Comparison of ENCODE assay signal across 21 cellular contexts in genomic region chr6:36925809-36926208, GRCh38. TPM values are rescaled to one million over a fixed set of nuclear protein-coding genes. Genes with fewer than 3 reads are reported as not detected.
DNase-seq lines count a peak whose midpoint lies in the region; ATAC-seq and TF ChIP-seq lines count a peak whose summit lies in the region.
"Had no signal": no experiment of that assay in that cellular context is flagged by ENCODE, and none has a peak within 500 bp of the region (broad histone marks: within the 10 kb centered on the region; RNA-seq: fewer than 3 reads in every experiment).

No MANE protein-coding gene starts in this region.

- H3K27ac Mint-ChIP-seq in T-cell: peak overlapping the region; percentile 34 to 57
- H3K27ac Mint-ChIP-seq in activated naive CD8-positive, alpha-beta T cell treated with anti-CD3 and anti-CD28 coated beads, Interleukin-2, amount 50 U/mL, for 24 hours: peak overlapping the region; percentile 62
- H3K27ac Mint-ChIP-seq: endodermal cell had no signal

- H3K4me1 Mint-ChIP-seq in T-cell: peaks cover 0 to 6% (median 2%) of the 10 kb centered on the region in 3 donors
- H3K4me1 Mint-ChIP-seq in activated naive CD8-positive, alpha-beta T cell treated with anti-CD3 and anti-CD28 coated beads, Interleukin-2, amount 50 U/mL, for 24 hours: peaks cover 10% of the 10 kb centered on the region

- no peaks in the 10 kb centered on the region for H3K27me3 Mint-ChIP-seq in T-cell
- no peaks in the 10 kb centered on the region for H3K27me3 Mint-ChIP-seq in activated naive CD8-positive, alpha-beta T cell treated with anti-CD3 and anti-CD28 coated beads, Interleukin-2, amount 50 U/mL, for 24 hours

- CTCF ChIA-PET in T-cell (lab: Charles Lee): no interaction called here

- no peaks in the 10 kb centered on the region for H3K9me3 Mint-ChIP-seq in T-cell
- H3K9me3 Mint-ChIP-seq in activated naive CD8-positive, alpha-beta T cell treated with anti-CD3 and anti-CD28 coated beads, Interleukin-2, amount 50 U/mL, for 24 hours: no peaks in the 10 kb centered on the region
- H3K9me3 Mint-ChIP-seq: endodermal cell had no signal

- ATAC-seq in T-cell (replicated peaks in 1 of 4) (no peak), GM18502 (IDR thresholded peaks at IDR 0.05; ENCODE audit: poor library complexity, unreplicated experiment) (no peak)
- ATAC-seq in activated naive CD8-positive, alpha-beta T cell treated with anti-CD3 and anti-CD28 coated beads, Interleukin-2, amount 50 U/mL, for 24 hours: peak; percentile 51

- POLR2A ChIA-PET in T-cell (lab: Charles Lee): no interaction called here

- DNase-seq in GM12865 (ENCODE audit: low read depth): peak; percentile 56
- no peak for DNase-seq in T-cell
- DNase-seq in activated naive CD8-positive, alpha-beta T cell treated with anti-CD3 and anti-CD28 coated beads, Interleukin-2, amount 50 U/mL, for 24 hours: no peak
- DNase-seq in stimulated activated CD8-positive, alpha-beta memory T cell treated with anti-CD3 and anti-CD28 coated beads, Interleukin-4, amount 100 ng/mL, for 48 hours: peak; percentile 36
- no peak for DNase-seq in HT-29 (ENCODE audit: low spot score)
- DNase-seq in RPMI8226: no peak
- DNase-seq: AML-193; COR-L47; endodermal cell; NCI-H1694; NCI-H226; NCI-H82; nucleus accumbens; SIG-M5; stimulated activated naive CD4-positive, alpha-beta T cell treated with Interleukin-2 at 50 U/mL for 16 hours; upper lobe of left lung; WERI-Rb-1 had no signal

- H3K4me3 Mint-ChIP-seq in T-cell: no peak overlapping the region
- no peak overlapping the region for H3K4me3 Mint-ChIP-seq in activated naive CD8-positive, alpha-beta T cell treated with anti-CD3 and anti-CD28 coated beads, Interleukin-2, amount 50 U/mL, for 24 hours
- H3K4me3 Mint-ChIP-seq: endodermal cell had no signal

- TF ChIP-seq CTCF in GM12865 (IDR thresholded peaks at IDR 0.05; ENCODE audit: insufficient read depth, low read depth, low read length, missing control alignments): no peak

- H3K36me3 Mint-ChIP-seq in T-cell: peaks cover 24% of the 10 kb centered on the region
- H3K36me3 Mint-ChIP-seq in activated naive CD8-positive, alpha-beta T cell treated with anti-CD3 and anti-CD28 coated beads, Interleukin-2, amount 50 U/mL, for 24 hours (ENCODE audit: low read depth): peaks cover 13% of the 10 kb centered on the region

- no peak overlapping the region for H3K4me3 ChIP-seq in GM12865 (ENCODE audit: low read depth, low read length)
- H3K4me3 ChIP-seq: ascending aorta, right atrium auricular region, upper lobe of left lung had no signal

RNA-seq across cellular contexts. Expression of gene PI16, which starts 28.7 kb away (rescaled TPM):
- total RNA-seq in T-cell: 10 to 100 TPM in 1 of 5 donors, 1 to 10 TPM in 4; 3.5 to 27.6 (median 7.8) TPM
- 0.29 TPM in 1 of 2 replicates, not detected in the other for total RNA-seq in HT-29 (2014; rRNA removed; shearing (Covaris generic))
- total RNA-seq: endodermal cell, H4 had no signal

RNA-seq across cellular contexts. Expression of gene C6orf89, which starts 40.1 kb away (rescaled TPM):
- total RNA-seq in T-cell: 10 to 100 TPM; 32.6 to 57.9 (median 46.1) TPM
- total RNA-seq in HT-29 (2014; rRNA removed; shearing (Covaris generic)): 16.9 and 19.1 TPM in 2 replicates

RNA-seq across cellular contexts. Expression of gene PPIL1, which starts 51.2 kb away (rescaled TPM):
- 10 to 100 TPM in 3 of 5 donors, 1 to 10 TPM in 2; 5.0 to 14.4 (median 10.6) TPM for total RNA-seq in T-cell
- total RNA-seq in HT-29 (2014; rRNA removed; shearing (Covaris generic)): 23.3 and 24.4 TPM in 2 replicates

Comparison
In these comparisons a context has a peak if more than half of its experiments do, and no peak if none do; other contexts are left out.
1. DNase-seq: peak in GM12865 (single experiment) and stimulated activated CD8-positive, alpha-beta memory T cell treated with anti-CD3 and anti-CD28 coated beads, Interleukin-4, amount 100 ng/mL, for 48 hours (single experiment); none in T-cell (0 of 34), activated naive CD8-positive, alpha-beta T cell treated with anti-CD3 and anti-CD28 coated beads, Interleukin-2, amount 50 U/mL, for 24 hours (single experiment), HT-29 (single experiment) and RPMI8226 (single experiment).